Comparison of ENCODE assay signal across 18 cellular contexts in the genomic region with DNA sequence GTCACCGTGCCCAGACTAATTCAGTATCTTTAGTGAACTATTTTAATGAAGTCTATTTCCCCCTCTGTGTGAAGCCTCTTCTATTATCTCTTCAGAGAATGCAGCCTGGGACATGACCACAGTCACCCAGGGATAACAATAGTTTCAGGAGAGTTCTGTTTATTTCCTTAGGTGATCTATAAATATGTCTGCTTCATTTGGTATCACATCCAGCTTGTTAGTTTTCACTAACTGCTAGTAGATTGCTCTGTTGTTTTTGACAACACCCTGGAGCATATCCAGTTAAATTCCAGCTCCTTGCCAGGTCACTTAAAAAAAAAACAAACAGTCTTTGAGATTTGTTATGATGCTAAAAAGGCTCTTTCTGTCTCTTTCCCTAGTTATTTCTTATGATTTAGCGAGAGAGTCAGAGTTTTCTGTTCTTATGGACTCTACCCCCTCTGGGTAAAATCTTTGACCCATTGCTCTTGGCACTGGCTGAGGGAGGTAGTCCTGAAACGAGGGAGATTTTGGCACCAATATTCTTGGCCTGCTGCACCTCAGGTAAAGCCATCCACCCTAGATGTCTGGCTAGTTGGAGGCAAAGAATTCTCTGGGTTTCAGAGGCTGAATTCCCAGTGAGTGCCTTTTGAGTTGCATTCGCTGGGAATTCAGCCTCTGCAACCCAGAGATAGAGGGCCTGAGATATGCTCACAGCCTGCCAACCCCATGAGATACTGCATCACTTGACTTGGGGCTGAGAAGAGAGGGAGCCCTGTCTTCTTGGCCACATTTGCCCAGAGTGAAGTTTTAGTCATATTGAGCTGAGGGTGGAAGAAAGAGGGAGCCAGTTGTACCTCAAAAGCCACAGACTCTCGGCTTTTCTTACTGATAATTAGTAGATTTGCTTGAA.
"Had no signal": no experiment of that assay in that cellular context is flagged by ENCODE, and none has a peak within 500 bp of the region (broad histone marks: within the 10 kb centered on the region; RNA-seq: fewer than 3 reads in every experiment).

No MANE protein-coding gene starts in this region.

- H3K27ac ChIP-seq: neutrophil, SK-N-MC had no signal

- H3K9me3 ChIP-seq: neutrophil, thyroid gland had no signal

- H3K4me3 Mint-ChIP-seq: activated CD4-positive, alpha-beta T cell treated with anti-CD3 and anti-CD28 coated beads, Interleukin-2, amount 10 ng/mL, durations not matched to agents 7 days and 5 days; activated naive CD4-positive, alpha-beta T cell treated with anti-CD3 and anti-CD28 coated beads, Interleukin-2, amount 50 U/mL, for 24 hours; brain; endodermal cell; naive thymus-derived CD8-positive, alpha-beta T cell; stimulated activated effector memory CD8-positive, alpha-beta T cell treated with anti-CD3 and anti-CD28 coated beads, Interleukin-12 subunit alpha, Interleukin-12 subunit beta, amount 100 ng/mL, for 72 hours had no signal

- H3K4me1 Mint-ChIP-seq: activated CD4-positive, alpha-beta T cell treated with anti-CD3 and anti-CD28 coated beads, Interleukin-2, amount 10 ng/mL, durations not matched to agents 7 days and 5 days; activated naive CD4-positive, alpha-beta T cell treated with anti-CD3 and anti-CD28 coated beads, Interleukin-2, amount 50 U/mL, for 24 hours; brain; naive thymus-derived CD8-positive, alpha-beta T cell; stimulated activated effector memory CD8-positive, alpha-beta T cell treated with anti-CD3 and anti-CD28 coated beads, Interleukin-12 subunit alpha, Interleukin-12 subunit beta, amount 100 ng/mL, for 72 hours had no signal

- H3K27ac Mint-ChIP-seq: activated CD4-positive, alpha-beta T cell treated with anti-CD3 and anti-CD28 coated beads, Interleukin-2, amount 10 ng/mL, durations not matched to agents 7 days and 5 days; activated naive CD4-positive, alpha-beta T cell treated with anti-CD3 and anti-CD28 coated beads, Interleukin-2, amount 50 U/mL, for 24 hours; activated T-helper 2 cell treated with anti-CD3 and anti-CD28 coated beads, Interferon-gamma antibody, Interleukin-2, Interleukin-4, amounts not matched to agents 10 μg/mL and 5 μg/mL and 100 μg/mL, durations not matched to agents 14 hours and 24 hours and 36 hours; brain; endodermal cell; naive thymus-derived CD8-positive, alpha-beta T cell; stimulated activated effector memory CD8-positive, alpha-beta T cell treated with anti-CD3 and anti-CD28 coated beads, Interleukin-12 subunit alpha, Interleukin-12 subunit beta, amount 100 ng/mL, for 72 hours had no signal

- H3K36me3 ChIP-seq: neutrophil had no signal

- ATAC-seq: naive thymus-derived CD8-positive, alpha-beta T cell; stimulated activated effector memory CD8-positive, alpha-beta T cell treated with anti-CD3 and anti-CD28 coated beads, Interleukin-12 subunit alpha, Interleukin-12 subunit beta, amount 100 ng/mL, for 72 hours had no signal

- H3K4me3 ChIP-seq: SK-N-MC, smooth muscle cell, thyroid gland had no signal

- DNase-seq: activated CD4-positive, alpha-beta T cell treated with anti-CD3 and anti-CD28 coated beads, Interleukin-2, amount 10 ng/mL, durations not matched to agents 7 days and 5 days; activated CD4-positive, CD25-positive, alpha-beta regulatory T cell; activated T-cell treated with anti-CD3 and anti-CD28 coated beads for 4 hours; cerebellar nuclear complex; endodermal cell; hippocampal formation; kidney glomerular epithelial cell; naive thymus-derived CD8-positive, alpha-beta T cell; posterior cingulate gyrus; T-helper 1 cell had no signal

- H3K36me3 Mint-ChIP-seq: stimulated activated effector memory CD8-positive, alpha-beta T cell treated with anti-CD3 and anti-CD28 coated beads, Interleukin-12 subunit alpha, Interleukin-12 subunit beta, amount 100 ng/mL, for 72 hours had no signal

- H3K27me3 Mint-ChIP-seq: activated CD4-positive, alpha-beta T cell treated with anti-CD3 and anti-CD28 coated beads, Interleukin-2, amount 10 ng/mL, durations not matched to agents 7 days and 5 days; activated naive CD4-positive, alpha-beta T cell treated with anti-CD3 and anti-CD28 coated beads, Interleukin-2, amount 50 U/mL, for 24 hours; brain had no signal

- H3K27me3 ChIP-seq: neutrophil, thyroid gland had no signal
